In the genomic region with DNA sequence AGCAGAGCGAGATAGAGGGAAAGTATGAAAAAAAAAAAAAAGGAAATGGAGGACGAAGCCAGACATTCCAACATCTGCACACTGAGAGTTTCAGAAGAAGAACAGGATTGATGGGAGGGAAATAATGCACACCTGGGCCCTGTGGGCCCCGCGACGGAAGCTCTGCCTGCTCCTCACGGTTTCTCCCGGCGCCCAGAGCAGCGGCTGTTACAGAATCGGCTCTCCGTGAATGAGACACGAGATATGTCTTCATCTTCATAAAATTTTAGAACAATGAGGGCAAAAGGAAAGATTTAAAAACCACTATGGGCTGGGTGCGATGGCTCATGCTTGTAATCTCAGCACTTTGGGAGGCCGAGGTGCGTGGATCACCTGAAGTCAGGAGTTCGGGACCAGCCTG, we compare ENCODE assay signal across 24 cellular contexts.
"Had no signal": no experiment of that assay in that cellular context is flagged by ENCODE, and none has a peak within 500 bp of the region (broad histone marks: within the 10 kb centered on the region; RNA-seq: fewer than 3 reads in every experiment).

No MANE protein-coding gene starts in this region.

- H3K27me3 ChIP-seq: neural progenitor cell, vagina had no signal

- H3K4me1 ChIP-seq: esophagus squamous epithelium, left lung, parathyroid adenoma, prostate gland, suprapubic skin, transverse colon, vagina had no signal

- DNase-seq: cortex of kidney; effector memory CD8-positive, alpha-beta T cell; erythroblast; esophagus squamous epithelium; foreskin melanocyte; mucosa of descending colon; naive B cell; right cardiac atrium; small intestine; stimulated activated CD4-positive, alpha-beta T cell treated with anti-CD3 and anti-CD28 coated beads, Interleukin-12 subunit alpha, Interleukin-12 subunit beta, amount 100 ng/mL, for 4 hours; stimulated activated CD4-positive, alpha-beta T cell treated with anti-CD3 and anti-CD28 coated beads, Interleukin-1b, Interleukin-23, amount 100 ng/mL, for 48 hours; stimulated activated CD4-positive, alpha-beta T cell treated with anti-CD3 and anti-CD28 coated beads, Interleukin-4, amount 100 ng/mL, for 1 hour; stimulated activated CD8-positive, alpha-beta memory T cell treated with anti-CD3 and anti-CD28 coated beads, Interleukin-4, amount 100 ng/mL, for 48 hours; stimulated activated naive CD4-positive, alpha-beta T cell; stimulated activated naive CD8-positive, alpha-beta T cell treated with anti-CD3 and anti-CD28 coated beads, Interleukin-15, amount 100 ng/mL, for 72 hours; transverse colon had no signal

- H3K4me3 ChIP-seq: esophagus squamous epithelium, left lung, lung, mucosa of descending colon, neural progenitor cell, prostate gland, suprapubic skin, transverse colon, vagina had no signal

- ATAC-seq: effector memory CD8-positive, alpha-beta T cell; left lung; mucosa of descending colon; natural killer cell treated with Interleukin-12 subunit alpha and Interleukin-12 subunit beta and Interleukin-15 and Interleukin-18, amount 100 ng/mL, for 72 hours; right cardiac atrium; stimulated activated naive CD8-positive, alpha-beta T cell treated with anti-CD3 and anti-CD28 coated beads, Interleukin-15, amount 100 ng/mL, for 72 hours had no signal

- H3K27ac ChIP-seq: esophagus squamous epithelium, left lung, neural progenitor cell, parathyroid adenoma, prostate gland, suprapubic skin, transverse colon, vagina had no signal

- H3K9me3 ChIP-seq: esophagus squamous epithelium, left lung, mucosa of descending colon, prostate gland, suprapubic skin, transverse colon, vagina had no signal

- H3K36me3 ChIP-seq: esophagus squamous epithelium, neural progenitor cell, prostate gland, suprapubic skin, transverse colon, vagina had no signal
